Comparison of ENCODE assay signal across 12 cellular contexts in genomic region chr7:76352193-76352592, GRCh38. TPM values are rescaled to one million over a fixed set of nuclear protein-coding genes. Genes with fewer than 3 reads are reported as not detected.
DNase-seq lines count a peak whose midpoint lies in the region; ATAC-seq and TF ChIP-seq lines count a peak whose summit lies in the region.
"Had no signal": no experiment of that assay in that cellular context is flagged by ENCODE, and none has a peak within 500 bp of the region (broad histone marks: within the 10 kb centered on the region; RNA-seq: fewer than 3 reads in every experiment).

No MANE protein-coding gene starts in this region.

- ATAC-seq in heart right ventricle, result no peak
- peak; percentile 28 to 30 for ATAC-seq in right cardiac atrium
- no peak for ATAC-seq in HG02678 (IDR thresholded peaks at IDR 0.05; ENCODE audit: unreplicated experiment)
- ATAC-seq: PC-3 had no signal

- DNase-seq in left ventricle myocardium inferior (no peak), heart right ventricle (no peak), right cardiac atrium (peak in 1 of 3 donors; percentile 63), type B pancreatic cell (ENCODE audit: extremely low spot score, unreplicated experiment) (no peak), NCI-H1048 (lab: John Stamatoyannopoulos, UW) (no peak), Calu3 (no peak)
- no peak for DNase-seq in activated T-helper 1 cell treated with anti-CD3 and anti-CD28 coated beads, Interleukin-12 subunit alpha, Interleukin-12 subunit beta, Interleukin-2, Interleukin-4 antibody, amounts not matched to agents 30 ng/mL and 10 ng/mL and 1 ng/mL, durations not matched to agents 14 hours and 24 hours and 36 hours (ENCODE audit: low spot score)
- DNase-seq: NCI-H2171, PC-3, uterus had no signal

- H3K36me3 Mint-ChIP-seq in activated T-helper 1 cell treated with anti-CD3 and anti-CD28 coated beads, Interleukin-12 subunit alpha, Interleukin-12 subunit beta, Interleukin-2, Interleukin-4 antibody, amounts not matched to agents 30 ng/mL and 10 ng/mL and 1 ng/mL, durations not matched to agents 14 hours and 24 hours and 36 hours (ENCODE audit: low read depth), result peaks cover 45% of the 10 kb centered on the region
- peaks cover 55% of the 10 kb centered on the region for H3K36me3 Mint-ChIP-seq in type B pancreatic cell
- peaks cover 67% of the 10 kb centered on the region for H3K36me3 Mint-ChIP-seq in Calu3 (ENCODE audit: insufficient read depth, unreplicated experiment)

- H3K27me3 Mint-ChIP-seq in activated T-helper 1 cell treated with anti-CD3 and anti-CD28 coated beads, Interleukin-12 subunit alpha, Interleukin-12 subunit beta, Interleukin-2, Interleukin-4 antibody, amounts not matched to agents 30 ng/mL and 10 ng/mL and 1 ng/mL, durations not matched to agents 14 hours and 24 hours and 36 hours (ENCODE audit: insufficient read depth), result no peaks in the 10 kb centered on the region
- H3K27me3 Mint-ChIP-seq in type B pancreatic cell (no peaks in the 10 kb centered on the region), Calu3 (ENCODE audit: unreplicated experiment) (no peaks in the 10 kb centered on the region)

- H3K9me3 ChIP-seq in left ventricle myocardium inferior (replicated peaks) (no peaks in the 10 kb centered on the region), heart right ventricle (no peaks in the 10 kb centered on the region), right cardiac atrium (ENCODE audit: control insufficient read depth, low read length) (no peaks in the 10 kb centered on the region)
- H3K9me3 ChIP-seq: uterus had no signal

- H3K27me3 ChIP-seq in left ventricle myocardium inferior (ENCODE audit: low read depth), result no peaks in the 10 kb centered on the region
- no peaks in the 10 kb centered on the region for H3K27me3 ChIP-seq in heart right ventricle
- no peaks in the 10 kb centered on the region for H3K27me3 ChIP-seq in right cardiac atrium (ENCODE audit: control insufficient read depth, insufficient read depth)
- H3K27me3 ChIP-seq: uterus had no signal

- H3K4me1 ChIP-seq in left ventricle myocardium inferior (peaks cover 98% of the 10 kb centered on the region), heart right ventricle (peaks cover 21 to 95% (median 89%) of the 10 kb centered on the region in 9 donors), right cardiac atrium (ENCODE audit: control insufficient read depth, insufficient read depth, low read length) (peaks cover 7% of the 10 kb centered on the region)
- H3K4me1 ChIP-seq: uterus had no signal

- H3K4me3 ChIP-seq in left ventricle myocardium inferior, result peak overlapping the region; percentile 9
- H3K4me3 ChIP-seq in heart right ventricle, result no peak overlapping the region
- H3K4me3 ChIP-seq in right cardiac atrium (ENCODE audit: low read length), result peak overlapping the region; percentile 23
- H3K4me3 ChIP-seq: skin epidermis, uterus had no signal

- H3K27ac ChIP-seq in left ventricle myocardium inferior (replicated peaks), result peak overlapping the region; percentile 99
- H3K27ac ChIP-seq in heart right ventricle, result peak overlapping the region in 3 of 10 donors; percentile 23 to 97 (median 55)
- peak overlapping the region; percentile 88 for H3K27ac ChIP-seq in right cardiac atrium (ENCODE audit: low read length)
- H3K27ac ChIP-seq: skin epidermis had no signal

- WGBS in heart right ventricle, 2 donors, result 69 to 74% methylated on average over 6 of the region's 6 CpGs
- 64% methylated on average over 6 of the region's 6 CpGs for WGBS in right cardiac atrium

- no peak overlapping the region for H3K4me3 Mint-ChIP-seq in activated T-helper 1 cell treated with anti-CD3 and anti-CD28 coated beads, Interleukin-12 subunit alpha, Interleukin-12 subunit beta, Interleukin-2, Interleukin-4 antibody, amounts not matched to agents 30 ng/mL and 10 ng/mL and 1 ng/mL, durations not matched to agents 14 hours and 24 hours and 36 hours
- H3K4me3 Mint-ChIP-seq in type B pancreatic cell, result peak overlapping the region; percentile 31
- no peak overlapping the region for H3K4me3 Mint-ChIP-seq in Calu3 (ENCODE audit: low read depth, unreplicated experiment)

- H3K36me3 ChIP-seq in left ventricle myocardium inferior (peaks cover 43% of the 10 kb centered on the region), heart right ventricle (peaks cover 0 to 69% (median 5%) of the 10 kb centered on the region in 9 donors)
- H3K36me3 ChIP-seq: uterus had no signal

- BruUV-seq in Calu3 (replicated peaks; lab: Mats Ljungman, UMichigan), result no TSS peak

- peaks cover 61% of the 10 kb centered on the region for H3K4me1 Mint-ChIP-seq in activated T-helper 1 cell treated with anti-CD3 and anti-CD28 coated beads, Interleukin-12 subunit alpha, Interleukin-12 subunit beta, Interleukin-2, Interleukin-4 antibody, amounts not matched to agents 30 ng/mL and 10 ng/mL and 1 ng/mL, durations not matched to agents 14 hours and 24 hours and 36 hours (ENCODE audit: low read depth)
- H3K4me1 Mint-ChIP-seq in type B pancreatic cell (ENCODE audit: unreplicated experiment), result peaks cover 26% of the 10 kb centered on the region
- peaks cover 28% of the 10 kb centered on the region for H3K4me1 Mint-ChIP-seq in Calu3 (ENCODE audit: low read depth, unreplicated experiment)

- intact Hi-C loops in left ventricle myocardium inferior (cut with micrococcal nuclease) (no loop called here), heart right ventricle (cut with DNase I) (no loop called here), right cardiac atrium (cut with DNase I) (no loop called here), Calu3 (cut with micrococcal nuclease; ENCODE audit: unreplicated experiment) (no loop called here)
- intact Hi-C loops in activated T-helper 1 cell treated with anti-CD3 and anti-CD28 coated beads, Interleukin-12 subunit alpha, Interleukin-12 subunit beta, Interleukin-2, Interleukin-4 antibody, amounts not matched to agents 30 ng/mL and 10 ng/mL and 1 ng/mL, durations not matched to agents 14 hours and 24 hours and 36 hours (cut with micrococcal nuclease), result loop anchor here (10.0 kb wide), 1 partner anchor 827 kb away; no protein-coding TSS in a partner anchor

- CTCF ChIA-PET in Calu3 (lab: Charles Lee), result no interaction called here

- H3K27ac Mint-ChIP-seq in activated T-helper 1 cell treated with anti-CD3 and anti-CD28 coated beads, Interleukin-12 subunit alpha, Interleukin-12 subunit beta, Interleukin-2, Interleukin-4 antibody, amounts not matched to agents 30 ng/mL and 10 ng/mL and 1 ng/mL, durations not matched to agents 14 hours and 24 hours and 36 hours, result peak overlapping the region; percentile 86
- H3K27ac Mint-ChIP-seq in type B pancreatic cell (peak overlapping the region; percentile 1), Calu3 (ENCODE audit: unreplicated experiment) (no peak overlapping the region)

- no peaks in the 10 kb centered on the region for H3K9me3 Mint-ChIP-seq in activated T-helper 1 cell treated with anti-CD3 and anti-CD28 coated beads, Interleukin-12 subunit alpha, Interleukin-12 subunit beta, Interleukin-2, Interleukin-4 antibody, amounts not matched to agents 30 ng/mL and 10 ng/mL and 1 ng/mL, durations not matched to agents 14 hours and 24 hours and 36 hours
- peaks cover 15% of the 10 kb centered on the region for H3K9me3 Mint-ChIP-seq in type B pancreatic cell
- no peaks in the 10 kb centered on the region for H3K9me3 Mint-ChIP-seq in Calu3 (ENCODE audit: low read depth, unreplicated experiment)

- TF ChIP-seq CTCF in left ventricle myocardium inferior (IDR thresholded peaks at IDR 0.05; ENCODE audit: borderline replicate concordance), result no peak
- no peak for TF ChIP-seq CTCF in heart right ventricle (IDR thresholded peaks at IDR 0.05)
- TF ChIP-seq CTCF in type B pancreatic cell (conservative IDR thresholded peaks at IDR 0.05), result no peak
- no peak for TF ChIP-seq CTCF in Calu3 (IDR thresholded peaks at IDR 0.05; ENCODE audit: unreplicated experiment)

RNA-seq across cellular contexts. Expression of gene YWHAG, which starts 6.6 kb away (rescaled TPM):
- total RNA-seq in left ventricle myocardium inferior (223 TPM), heart right ventricle (100 to 1,000 TPM; 193 to 262 (median 207) TPM), right cardiac atrium (100 to 1,000 TPM; 209 to 282 (median 253) TPM), type B pancreatic cell (ENCODE audit: low replicate concordance) (140 TPM in 2 replicates), Calu3 (2022) (113 and 122 TPM in 2 replicates)
- polyA plus RNA-seq in heart right ventricle (10 to 100 TPM; 63.7 to 88.0 TPM), right cardiac atrium (139 TPM)
- 165 and 167 TPM in 2 replicates for total RNA-seq in activated T-helper 1 cell treated with anti-CD3 and anti-CD28 coated beads, Interleukin-12 subunit alpha, Interleukin-12 subunit beta, Interleukin-2, Interleukin-4 antibody, amounts not matched to agents 30 ng/mL and 10 ng/mL and 1 ng/mL, durations not matched to agents 14 hours and 24 hours and 36 hours

RNA-seq across cellular contexts. Expression of gene HSPB1, which starts 49.7 kb away (rescaled TPM):
- 2,037 TPM for total RNA-seq in left ventricle myocardium inferior
- 1,000 to 10,000 TPM; 1,266 to 2,631 (median 2,034) TPM for total RNA-seq in heart right ventricle
- 1,000 to 10,000 TPM; 2,522 to 6,886 TPM for polyA plus RNA-seq in heart right ventricle
- 78.4 and 87.2 TPM in 2 replicates for total RNA-seq in activated T-helper 1 cell treated with anti-CD3 and anti-CD28 coated beads, Interleukin-12 subunit alpha, Interleukin-12 subunit beta, Interleukin-2, Interleukin-4 antibody, amounts not matched to agents 30 ng/mL and 10 ng/mL and 1 ng/mL, durations not matched to agents 14 hours and 24 hours and 36 hours
- total RNA-seq in right cardiac atrium, result 1,000 to 10,000 TPM; 1,069 to 1,850 (median 1,464) TPM
- 2,464 TPM for polyA plus RNA-seq in right cardiac atrium
- total RNA-seq in type B pancreatic cell (ENCODE audit: low replicate concordance), result 228 and 315 TPM in 2 replicates
- total RNA-seq in Calu3 (2022), result 72.7 and 135 TPM in 2 replicates

RNA-seq across cellular contexts. Expression of gene SSC4D, which starts 57.3 kb away (rescaled TPM):
- total RNA-seq in left ventricle myocardium inferior (0.99 TPM), heart right ventricle (1 to 10 TPM in 3 of 10 donors, under 1 TPM in 7; 0.24 to 1.3 (median 0.65) TPM), right cardiac atrium (1 to 10 TPM in 2 of 4 donors, under 1 TPM in 2; 0.78 to 1.3 (median 0.96) TPM), type B pancreatic cell (ENCODE audit: low replicate concordance) (1.7 and 4.9 TPM in 2 replicates), Calu3 (2022) (0.51 TPM in 1 of 2 replicates, not detected in the other)
- polyA plus RNA-seq in heart right ventricle (1 to 10 TPM in 1 of 2 donors, under 1 TPM in 1; 0.99 to 1.9 TPM), right cardiac atrium (2.1 TPM)
- total RNA-seq in activated T-helper 1 cell treated with anti-CD3 and anti-CD28 coated beads, Interleukin-12 subunit alpha, Interleukin-12 subunit beta, Interleukin-2, Interleukin-4 antibody, amounts not matched to agents 30 ng/mL and 10 ng/mL and 1 ng/mL, durations not matched to agents 14 hours and 24 hours and 36 hours, result 0.64 and 0.73 TPM in 2 replicates

Comparison
In these comparisons a context has a peak if more than half of its experiments do, and no peak if none do; other contexts are left out.
1. H3K4me3 ChIP-seq: peak in left ventricle myocardium inferior (single experiment) and right cardiac atrium (single experiment); none in heart right ventricle (0 of 10).
2. ATAC-seq: peak in right cardiac atrium (2 of 2); none in heart right ventricle (0 of 8) and HG02678 (single experiment).